9 cellular contexts compared by ENCODE assay signal in genomic region chrX:125205084-125205917, GRCh38.
DNase-seq lines count a peak whose midpoint lies in the region; ATAC-seq, FAIRE-seq and TF ChIP-seq lines count a peak whose summit lies in the region.
"Had no signal": no experiment of that assay in that cellular context is flagged by ENCODE, and none has a peak within 500 bp of the region (broad histone marks: within the 10 kb centered on the region; RNA-seq: fewer than 3 reads in every experiment).

No MANE protein-coding gene starts in this region.

- DNase-seq in NCI-H1417 (lab: John Stamatoyannopoulos, UW) = peak in 2 of 3 experiments; percentile 73 to 83
- no peak for DNase-seq in NCI-H1417 treated with DMSO at 0.1 percent for 48 hours (lab: John Stamatoyannopoulos, UW)
- peak; percentile 85 for DNase-seq in NCI-H2227 treated with DMSO at 0.1 percent for 48 hours (lab: John Stamatoyannopoulos, UW)
- DNase-seq in GM12878 (ENCODE audit: low read depth, low spot score) = no peak
- DNase-seq in iPS-NIHi11 (ENCODE audit: low spot score) = peak; percentile 51
- peak; percentile 42 for DNase-seq in skeletal muscle cell (ENCODE audit: low read depth)

- no peaks in the 10 kb centered on the region for H3K79me2 ChIP-seq in GM12878 (ENCODE audit: control insufficient read depth, insufficient read depth, low read length)

- H3K4me3 ChIP-seq in GM12878 = no peak overlapping the region
- H3K4me3 ChIP-seq in skeletal muscle cell (ENCODE audit: low read depth, low read length) = peak overlapping the region; percentile 49

- FAIRE-seq in GM12878 (lab: Jason Lieb, UNC) = no peak
- FAIRE-seq: TTC549 had no signal

- CTCF ChIA-PET in GM12878 (lab: Yijun Ruan, JAX) = no interaction called here

- H3K9ac ChIP-seq in GM12878 (ENCODE audit: control insufficient read depth, insufficient read depth, low read length) = no peak overlapping the region

- no peak overlapping the region for H3K4me2 ChIP-seq in GM12878 (ENCODE audit: control insufficient read depth, insufficient read depth)

- 40% methylated on average over 38 of the region's 54 CpGs for WGBS in GM12878 (ENCODE audit: insufficient coverage, insufficient replicate concordance, low lambda C conversion rate, missing lambda C conversion rate)

- no peak for TF ChIP-seq CTCF in GM12878 (IDR thresholded peaks at IDR 0.05 in 2 of 3, conservative IDR thresholded peaks at IDR 0.05 in 1 of 3; ENCODE audit: control insufficient read depth in 2 of 3, extremely low read depth in 1 of 3, insufficient read depth in 1 of 3, low read depth in 3 of 3, low read length in 3 of 3)

- H3K36me3 ChIP-seq in GM12878 (ENCODE audit: control insufficient read depth in 2 of 2, insufficient read depth in 2 of 2, low read length in 1 of 2) = no peaks in the 10 kb centered on the region

- intact Hi-C loops in GM12878 (cut with micrococcal nuclease; ENCODE audit: unreplicated experiment) = no loop called here

- no peak for TF ChIP-seq POLR2A in GM12878 (IDR thresholded peaks at IDR 0.05; ENCODE audit: low read depth, low read length)

- POLR2A ChIA-PET in GM12878 (lab: Charles Lee) = no interaction called here

- peak; percentile 18; the same call in 1 of the 3 replicates for ATAC-seq in GM12878
- ATAC-seq in GM21367 (IDR thresholded peaks at IDR 0.05; ENCODE audit: unreplicated experiment) = no peak
- ATAC-seq in HG03280 (IDR thresholded peaks at IDR 0.05; ENCODE audit: unreplicated experiment) = no peak

- H3K27me3 ChIP-seq in GM12878 (replicated peaks in 1 of 2; ENCODE audit: control insufficient read depth in 2 of 2, insufficient read depth in 2 of 2, low read length in 1 of 2) = no peaks in the 10 kb centered on the region

- TF ChIP-seq RAD21 in GM12878 (IDR thresholded peaks at IDR 0.05; ENCODE audit: insufficient read depth, low read depth, low read length) = no peak

- RAD21 ChIA-PET in GM12878 (lab: Charles Lee; ENCODE audit: unreplicated experiment) = no interaction called here

- H3K4me1 ChIP-seq in GM12878 (ENCODE audit: control insufficient read depth, insufficient read depth, low read length) = no peaks in the 10 kb centered on the region

- SMC1A ChIA-PET in GM12878 (lab: Charles Lee; ENCODE audit: uncharacterized antibody, unreplicated experiment) = no interaction called here

- no peak overlapping the region for H2AFZ ChIP-seq in GM12878 (ENCODE audit: control insufficient read depth, low read depth, low read length)

- no TSS peak for BruUV-seq in GM12878 (replicated peaks; lab: Mats Ljungman, UMichigan)

- no peaks in the 10 kb centered on the region; the same call in 2 of the 3 replicates for H3K9me3 ChIP-seq in GM12878 (replicated peaks; ENCODE audit: control insufficient read depth, insufficient read depth, low read length)

- TF ChIP-seq EP300 in GM12878 (IDR thresholded peaks at IDR 0.05; ENCODE audit: borderline replicate concordance in 1 of 2, control insufficient read depth in 1 of 2, low read depth in 2 of 2, low read length in 2 of 2) = no peak

- no peak overlapping the region for H3K27ac ChIP-seq in GM12878 (ENCODE audit: control insufficient read depth, insufficient read depth)

- H4K20me1 ChIP-seq in GM12878 (ENCODE audit: control insufficient read depth, insufficient read depth) = no peaks in the 10 kb centered on the region

- in situ Hi-C loops in GM12878 (cut with MboI) = no loop called here

TF ChIP-seq in GM12878, 131 proteins besides CTCF, POLR2A, EP300 and RAD21:
- TF ChIP-seq CBFB (IDR thresholded peaks at IDR 0.05; ENCODE audit: low read depth) (no peak), CREB1 (IDR thresholded peaks at IDR 0.05; ENCODE audit: low read depth) (no peak), ZNF622 (IDR thresholded peaks at IDR 0.05) (no peak), FOXM1 (IDR thresholded peaks at IDR 0.05; ENCODE audit: low read depth, low read length) (no peak)
- TF ChIP-seq, protein P1, sequence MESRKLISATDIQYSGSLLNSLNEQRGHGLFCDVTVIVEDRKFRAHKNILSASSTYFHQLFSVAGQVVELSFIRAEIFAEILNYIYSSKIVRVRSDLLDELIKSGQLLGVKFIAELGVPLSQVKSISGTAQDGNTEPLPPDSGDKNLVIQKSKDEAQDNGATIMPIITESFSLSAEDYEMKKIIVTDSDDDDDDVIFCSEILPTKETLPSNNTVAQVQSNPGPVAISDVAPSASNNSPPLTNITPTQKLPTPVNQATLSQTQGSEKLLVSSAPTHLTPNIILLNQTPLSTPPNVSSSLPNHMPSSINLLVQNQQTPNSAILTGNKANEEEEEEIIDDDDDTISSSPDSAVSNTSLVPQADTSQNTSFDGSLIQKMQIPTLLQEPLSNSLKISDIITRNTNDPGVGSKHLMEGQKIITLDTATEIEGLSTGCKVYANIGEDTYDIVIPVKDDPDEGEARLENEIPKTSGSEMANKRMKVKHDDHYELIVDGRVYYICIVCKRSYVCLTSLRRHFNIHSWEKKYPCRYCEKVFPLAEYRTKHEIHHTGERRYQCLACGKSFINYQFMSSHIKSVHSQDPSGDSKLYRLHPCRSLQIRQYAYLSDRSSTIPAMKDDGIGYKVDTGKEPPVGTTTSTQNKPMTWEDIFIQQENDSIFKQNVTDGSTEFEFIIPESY (IDR thresholded peaks at IDR 0.05) = no peak
TF ChIP-seq in GM12878: peak in this region for 0.

Comparison
In these comparisons a context has a peak if more than half of its experiments do, and no peak if none do; other contexts are left out.
1. DNase-seq: peak in NCI-H1417 (2 of 3), NCI-H2227 treated with DMSO at 0.1 percent for 48 hours (single experiment), iPS-NIHi11 (single experiment) and skeletal muscle cell (single experiment); none in NCI-H1417 treated with DMSO at 0.1 percent for 48 hours (single experiment) and GM12878 (single experiment).